1 cellular context compared by ENCODE assay signal in genomic region chr5:150410524-150411244, GRCh38.
TF ChIP-seq lines count a peak whose summit lies in the region.

No MANE protein-coding gene starts in this region.

TF ChIP-seq in HCT116, 20 proteins besides CTCF, POLR2A, EP300 and RAD21 (continued from another document):
- TF ChIP-seq REST (IDR thresholded peaks at IDR 0.05; ENCODE audit: low read depth) (no peak), ZBTB33 (IDR thresholded peaks at IDR 0.05; ENCODE audit: extremely low read depth, insufficient replicate concordance, low read length) (no peak)
